In the genomic region with DNA sequence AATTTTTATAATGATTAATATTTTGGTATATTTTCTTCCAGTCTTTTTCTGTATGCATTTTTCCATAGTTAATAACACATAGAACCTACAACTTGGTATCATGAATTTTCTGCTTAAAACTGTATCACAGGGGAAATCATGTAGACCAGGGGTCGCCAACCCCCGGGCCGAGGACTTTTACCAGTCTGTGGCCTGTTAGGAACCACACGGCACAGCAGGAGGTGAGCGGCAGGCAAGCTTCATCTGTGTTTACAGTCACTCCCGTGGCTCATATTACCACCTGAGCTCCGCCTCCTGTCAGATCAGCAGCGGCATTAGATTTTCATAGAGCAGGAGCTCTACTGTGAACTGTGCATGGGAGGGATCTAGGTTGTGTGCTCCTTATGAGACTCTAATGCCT, we compare ENCODE assay signal across 8 cellular contexts. TPM values are rescaled to one million over a fixed set of nuclear protein-coding genes. Genes with fewer than 3 reads are reported as not detected.
A peak's percentile ranks its signal among the peaks of the same experiment; 100 is the strongest.
DNase-seq lines count a peak whose midpoint lies in the region; ATAC-seq lines count a peak whose summit lies in the region.

No MANE protein-coding gene starts in this region.

- H3K14ac ChIP-seq in neuronal stem cell (ENCODE audit: low read length): no peak overlapping the region

- no peaks in the 10 kb centered on the region for H3K36me3 ChIP-seq in neuronal stem cell (replicated peaks in 1 of 2; ENCODE audit: control insufficient read depth in 2 of 2, insufficient read depth in 2 of 2, low read length in 2 of 2)

- H3K4me2 ChIP-seq in neuronal stem cell (ENCODE audit: insufficient read depth, low read length, poor library complexity, severe bottlenecking): no peak overlapping the region

- no peaks in the 10 kb centered on the region for H3K4me1 ChIP-seq in neuronal stem cell (ENCODE audit: control insufficient read depth in 2 of 2, insufficient read depth in 1 of 2, low read depth in 1 of 2, low read length in 2 of 2)

- no CpG with 5 or more reads among the region's 8 CpGs for WGBS in neuronal stem cell (ENCODE audit: extremely low coverage in 2 of 2, insufficient read length in 2 of 2, insufficient replicate concordance in 1 of 2), 2 donors

- H3K4ac ChIP-seq in neuronal stem cell (ENCODE audit: low read length): no peak overlapping the region

- no peak overlapping the region for H3K27ac ChIP-seq in neuronal stem cell (replicated peaks; ENCODE audit: low read length)

- intact Hi-C loops in left ventricle myocardium superior (cut with micrococcal nuclease): no loop called here
- intact Hi-C loops in Right ventricle myocardium superior (cut with DNase I): no loop called here

- peak; percentile 27 for ATAC-seq in left ventricle myocardium superior
- ATAC-seq in Right ventricle myocardium superior (ENCODE audit: poor library complexity): no peak
- peak; percentile 52 for ATAC-seq in esophagus mucosa
- no peak for ATAC-seq in GM21528 (IDR thresholded peaks at IDR 0.05; ENCODE audit: low FRiP score, unreplicated experiment)
- no peak for ATAC-seq in HG03469 (IDR thresholded peaks at IDR 0.05; ENCODE audit: unreplicated experiment)

- H3K9me3 ChIP-seq in neuronal stem cell (replicated peaks in 1 of 2; ENCODE audit: control insufficient read depth in 2 of 2, insufficient read depth in 1 of 2, low read depth in 1 of 2, low read length in 2 of 2): no peaks in the 10 kb centered on the region

- no peak overlapping the region for H4K8ac ChIP-seq in neuronal stem cell (ENCODE audit: low read depth, low read length)

- no peak overlapping the region for H2AK5ac ChIP-seq in neuronal stem cell (ENCODE audit: low read depth, low read length)

- no peak overlapping the region for H2BK5ac ChIP-seq in neuronal stem cell (ENCODE audit: low read length)

- peaks cover 0 to 38% (median 8%) of the 10 kb centered on the region in 3 experiments for H3K27me3 ChIP-seq in neuronal stem cell (ENCODE audit: control insufficient read depth in 3 of 3, insufficient read depth in 3 of 3, low read depth in 1 of 3, low read length in 3 of 3)

- H2BK12ac ChIP-seq in neuronal stem cell (ENCODE audit: low read length): no peak overlapping the region

- H4K91ac ChIP-seq in neuronal stem cell (ENCODE audit: low read depth, low read length, poor library complexity): no peak overlapping the region

- H3K9ac ChIP-seq in neuronal stem cell (ENCODE audit: low read depth, low read length, poor library complexity): no peak overlapping the region

- DNase-seq in left ventricle myocardium superior (no peak), Right ventricle myocardium superior (no peak), NCI-H510A treated with DMSO at 0.1 percent for 48 hours (lab: John Stamatoyannopoulos, UW) (peak; percentile 83), KG1 (lab: John Stamatoyannopoulos, UW) (no peak), neuronal stem cell (ENCODE audit: low spot score) (no peak)

- no peak overlapping the region for H3K18ac ChIP-seq in neuronal stem cell (ENCODE audit: low read length)

- no peak overlapping the region for H3K23ac ChIP-seq in neuronal stem cell (ENCODE audit: low read depth, low read length, poor library complexity)

- no peak overlapping the region for H2AFZ ChIP-seq in neuronal stem cell (ENCODE audit: low read length)

- no peak overlapping the region for H3K4me3 ChIP-seq in neuronal stem cell (ENCODE audit: low read length in 2 of 2)

- no peaks in the 10 kb centered on the region for H3K79me1 ChIP-seq in neuronal stem cell (ENCODE audit: low read depth, low read length)

- no peak overlapping the region for H2BK120ac ChIP-seq in neuronal stem cell (ENCODE audit: low read depth, low read length)

- no peak overlapping the region for H2BK15ac ChIP-seq in neuronal stem cell (ENCODE audit: low read length)

RNA-seq across cellular contexts. Expression of gene RPL22L1, which starts 54.7 kb away (rescaled TPM):
- total RNA-seq in left ventricle myocardium superior (8.3 TPM), Right ventricle myocardium superior (8.0 TPM), esophagus mucosa (90.3 TPM)
- polyA plus RNA-seq in neuronal stem cell (2013, experiment 1 of 2): 167 TPM
- polyA plus RNA-seq in neuronal stem cell (2013, experiment 2 of 2): 165 TPM

Comparison
In these comparisons a context has a peak if more than half of its experiments do, and no peak if none do; other contexts are left out.
1. ATAC-seq: peak in left ventricle myocardium superior (single experiment) and esophagus mucosa (single experiment); none in Right ventricle myocardium superior (single experiment), GM21528 (single experiment) and HG03469 (single experiment).